In the genomic region with DNA sequence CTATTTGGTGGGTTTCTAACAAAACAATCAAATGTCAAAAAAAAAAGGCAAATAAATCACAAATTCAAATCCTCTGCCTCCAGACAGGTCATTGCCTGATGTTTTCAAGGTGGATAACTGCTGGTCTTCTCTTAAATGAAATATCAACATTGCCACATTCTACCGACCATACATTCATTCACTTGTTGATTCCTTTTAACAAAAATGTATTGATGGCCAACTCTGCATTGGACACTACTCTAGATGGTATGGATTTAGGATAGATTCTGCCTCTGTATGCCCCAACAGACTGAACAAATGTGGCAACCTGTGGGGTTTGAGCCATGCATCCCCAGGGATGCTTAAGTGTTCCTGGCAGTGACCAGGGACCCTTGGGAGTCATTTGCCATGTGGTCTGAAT, we compare ENCODE assay signal across 16 cellular contexts.
DNase-seq lines count a peak whose midpoint lies in the region; ATAC-seq and TF ChIP-seq lines count a peak whose summit lies in the region.
"Had no signal": no experiment of that assay in that cellular context is flagged by ENCODE, and none has a peak within 500 bp of the region (broad histone marks: within the 10 kb centered on the region; RNA-seq: fewer than 3 reads in every experiment).

No MANE protein-coding gene starts in this region.

- H3K27ac ChIP-seq in HEK293 (ENCODE audit: extremely low read depth, low read depth, low read length) (no peak overlapping the region), tibial artery (no peak overlapping the region)

- H3K9me3 ChIP-seq in HEK293 (ENCODE audit: control insufficient read depth, insufficient read depth, low read depth, low read length) (no peaks in the 10 kb centered on the region), tibial artery (no peaks in the 10 kb centered on the region), MG63 (no peaks in the 10 kb centered on the region)

- no peak overlapping the region for H3K4me3 Mint-ChIP-seq in activated naive CD4-positive, alpha-beta T cell treated with anti-CD3 and anti-CD28 coated beads, Interleukin-2, amount 50 U/mL, for 24 hours
- H3K4me3 Mint-ChIP-seq in activated naive CD8-positive, alpha-beta T cell treated with anti-CD3 and anti-CD28 coated beads for 36 hours = no peak overlapping the region
- no peak overlapping the region for H3K4me3 Mint-ChIP-seq in stimulated activated effector memory CD8-positive, alpha-beta T cell treated with anti-CD3 and anti-CD28 coated beads, Interleukin-12 subunit alpha, Interleukin-12 subunit beta, amount 100 ng/mL, for 72 hours
- H3K4me3 Mint-ChIP-seq: IgD-negative memory B cell had no signal

- H3K4me1 Mint-ChIP-seq in activated naive CD4-positive, alpha-beta T cell treated with anti-CD3 and anti-CD28 coated beads, Interleukin-2, amount 50 U/mL, for 24 hours = peaks cover 16% of the 10 kb centered on the region
- H3K4me1 Mint-ChIP-seq in activated naive CD8-positive, alpha-beta T cell treated with anti-CD3 and anti-CD28 coated beads for 36 hours = peaks cover 19% of the 10 kb centered on the region
- peaks cover 17% of the 10 kb centered on the region for H3K4me1 Mint-ChIP-seq in stimulated activated effector memory CD8-positive, alpha-beta T cell treated with anti-CD3 and anti-CD28 coated beads, Interleukin-12 subunit alpha, Interleukin-12 subunit beta, amount 100 ng/mL, for 72 hours
- H3K4me1 Mint-ChIP-seq: CD14-positive monocyte, IgD-negative memory B cell had no signal

- POLR2A ChIA-PET in HEK293 (lab: Yijun Ruan, JAX) = no interaction called here

- CTCF ChIA-PET in HEK293 (lab: Yijun Ruan, JAX) = interaction anchor here (0.6 to 1.9 kb wide), 4 partner anchors 11 to 198 kb away, joined by 3 to 17 read pairs (median 4); no protein-coding TSS in a partner anchor

- ATAC-seq in stimulated activated effector memory CD8-positive, alpha-beta T cell treated with anti-CD3 and anti-CD28 coated beads, Interleukin-12 subunit alpha, Interleukin-12 subunit beta, amount 100 ng/mL, for 72 hours = no peak

- H3K36me3 Mint-ChIP-seq in activated naive CD4-positive, alpha-beta T cell treated with anti-CD3 and anti-CD28 coated beads, Interleukin-2, amount 50 U/mL, for 24 hours = no peaks in the 10 kb centered on the region
- no peaks in the 10 kb centered on the region for H3K36me3 Mint-ChIP-seq in activated naive CD8-positive, alpha-beta T cell treated with anti-CD3 and anti-CD28 coated beads for 36 hours
- H3K36me3 Mint-ChIP-seq in stimulated activated effector memory CD8-positive, alpha-beta T cell treated with anti-CD3 and anti-CD28 coated beads, Interleukin-12 subunit alpha, Interleukin-12 subunit beta, amount 100 ng/mL, for 72 hours = no peaks in the 10 kb centered on the region
- H3K36me3 Mint-ChIP-seq: CD14-positive monocyte, IgD-negative memory B cell had no signal

- H3K36me3 ChIP-seq in HEK293 (ENCODE audit: control insufficient read depth in 2 of 2, insufficient read depth in 1 of 2, low read length in 2 of 2) (no peaks in the 10 kb centered on the region), tibial artery (no peaks in the 10 kb centered on the region), MG63 (no peaks in the 10 kb centered on the region)

- no peaks in the 10 kb centered on the region for H3K9me3 Mint-ChIP-seq in activated naive CD4-positive, alpha-beta T cell treated with anti-CD3 and anti-CD28 coated beads, Interleukin-2, amount 50 U/mL, for 24 hours
- no peaks in the 10 kb centered on the region for H3K9me3 Mint-ChIP-seq in activated naive CD8-positive, alpha-beta T cell treated with anti-CD3 and anti-CD28 coated beads for 36 hours
- no peaks in the 10 kb centered on the region for H3K9me3 Mint-ChIP-seq in stimulated activated effector memory CD8-positive, alpha-beta T cell treated with anti-CD3 and anti-CD28 coated beads, Interleukin-12 subunit alpha, Interleukin-12 subunit beta, amount 100 ng/mL, for 72 hours
- H3K9me3 Mint-ChIP-seq: CD14-positive monocyte, IgD-negative memory B cell had no signal

- intact Hi-C loops in tibial artery (cut with DNase I; ENCODE audit: low total_unique reads) = no loop called here

- H3K4me3 ChIP-seq in HEK293 (ENCODE audit: low read depth, low read length) (no peak overlapping the region), tibial artery (no peak overlapping the region), MG63 (no peak overlapping the region)

- H3K27me3 ChIP-seq in tibial artery = no peaks in the 10 kb centered on the region
- no peaks in the 10 kb centered on the region for H3K27me3 ChIP-seq in MG63

- no peaks in the 10 kb centered on the region for H3K27me3 Mint-ChIP-seq in activated naive CD4-positive, alpha-beta T cell treated with anti-CD3 and anti-CD28 coated beads, Interleukin-2, amount 50 U/mL, for 24 hours
- H3K27me3 Mint-ChIP-seq in activated naive CD8-positive, alpha-beta T cell treated with anti-CD3 and anti-CD28 coated beads for 36 hours = no peaks in the 10 kb centered on the region

- TF ChIP-seq CTCF in HEK293 (tag by site-specific recombination; IDR thresholded peaks at IDR 0.05) = no peak
- no peak for TF ChIP-seq CTCF in tibial artery (IDR thresholded peaks at IDR 0.05)

- DNase-seq in activated naive CD4-positive, alpha-beta T cell (lab: John Stamatoyannopoulos, UW) = no peak
- no peak for DNase-seq in activated naive CD8-positive, alpha-beta T cell treated with anti-CD3 and anti-CD28 coated beads for 36 hours
- no peak for DNase-seq in stimulated activated effector memory CD8-positive, alpha-beta T cell treated with anti-CD3 and anti-CD28 coated beads, Interleukin-12 subunit alpha, Interleukin-12 subunit beta, amount 100 ng/mL, for 72 hours (ENCODE audit: low spot score in 2 of 2)
- DNase-seq in tibial artery (no peak), MG63 (no peak), NCI-H2029 (lab: John Stamatoyannopoulos, UW) (no peak)
- DNase-seq: Kasumi-1, NCI-H187, NCI-H345, NCI-H526, RPMI8226, SIG-M5 had no signal

- peak overlapping the region; percentile 93 for H3K27ac Mint-ChIP-seq in activated naive CD4-positive, alpha-beta T cell treated with anti-CD3 and anti-CD28 coated beads, Interleukin-2, amount 50 U/mL, for 24 hours
- peak overlapping the region; percentile 46 for H3K27ac Mint-ChIP-seq in activated naive CD8-positive, alpha-beta T cell treated with anti-CD3 and anti-CD28 coated beads for 36 hours
- H3K27ac Mint-ChIP-seq in stimulated activated effector memory CD8-positive, alpha-beta T cell treated with anti-CD3 and anti-CD28 coated beads, Interleukin-12 subunit alpha, Interleukin-12 subunit beta, amount 100 ng/mL, for 72 hours = peak overlapping the region; percentile 5
- H3K27ac Mint-ChIP-seq: IgD-negative memory B cell had no signal

- H3K4me1 ChIP-seq in HEK293 (ENCODE audit: control insufficient read depth, insufficient read depth, low read length) = no peaks in the 10 kb centered on the region
- H3K4me1 ChIP-seq in tibial artery = no peaks in the 10 kb centered on the region

TF ChIP-seq in HEK293, 187 proteins besides CTCF, POLR2A, EP300 and RAD21:
- TF ChIP-seq SCRT1 (tag by site-specific recombination; IDR thresholded peaks at IDR 0.05; ENCODE audit: borderline replicate concordance) (0 out of 2 replicates have a peak, but pooled peaks have one; percentile 64), SCRT2 (tag by site-specific recombination; IDR thresholded peaks at IDR 0.05) (peak; percentile 76), ZNF626 (tag by site-specific recombination; IDR thresholded peaks at IDR 0.05) (no peak)
TF ChIP-seq in HEK293: peak in this region for 2.

Comparison
In these comparisons a context has a peak if more than half of its experiments do, and no peak if none do; other contexts are left out.
1. H3K27ac Mint-ChIP-seq: peak in every context shown above with its lines; median percentile 93 in activated naive CD4-positive, alpha-beta T cell treated with anti-CD3 and anti-CD28 coated beads, Interleukin-2, amount 50 U/mL, for 24 hours; 46 in activated naive CD8-positive, alpha-beta T cell treated with anti-CD3 and anti-CD28 coated beads for 36 hours; 5 in stimulated activated effector memory CD8-positive, alpha-beta T cell treated with anti-CD3 and anti-CD28 coated beads, Interleukin-12 subunit alpha, Interleukin-12 subunit beta, amount 100 ng/mL, for 72 hours.